In genomic region chr1:39954870-39955546, GRCh38 we compare ENCODE assay signal across 8 cellular contexts. TPM values are rescaled to one million over a fixed set of nuclear protein-coding genes. Genes with fewer than 3 reads are reported as not detected.
A peak's percentile ranks its signal among the peaks of the same experiment; 100 is the strongest.
DNase-seq lines count a peak whose midpoint lies in the region; TF ChIP-seq lines count a peak whose summit lies in the region.

MFSD2A (plus strand) TSS chr1:39955145; CDS start chr1:39955293, 148 bp downstream.

- TF ChIP-seq EP300 in tibial nerve (IDR thresholded peaks at IDR 0.05): peak in 1 of 2 donors; percentile 84

- H3K4ac ChIP-seq in trophoblast cell (ENCODE audit: low read depth, low read length): no peak within 1 kb of the TSS

- no peak within 1 kb of the TSS for H2BK120ac ChIP-seq in trophoblast cell (ENCODE audit: insufficient read depth, low read length, poor library complexity)

- H4K12ac ChIP-seq in trophoblast cell (ENCODE audit: low read depth, low read length): no peak within 1 kb of the TSS

- H2AFZ ChIP-seq in trophoblast cell (ENCODE audit: insufficient read depth, low read length, poor library complexity): peak within 1 kb of the TSS; percentile 13

- H3K4me3 ChIP-seq in HAP-1 (peak within 1 kb of the TSS; percentile 59), NB4 (ENCODE audit: low read depth, low read length) (peak within 1 kb of the TSS; percentile 81), trophoblast cell (ENCODE audit: low read depth, low read length) (peak within 1 kb of the TSS; percentile 23), tibial nerve (peak within 1 kb of the TSS; percentile 45 to 81 (median 60))

- H3K14ac ChIP-seq in trophoblast cell (ENCODE audit: low read length): no peak within 1 kb of the TSS

- H3K36me3 ChIP-seq in HAP-1 (replicated peaks) (no peaks in the 10 kb centered on the region; the same call in 1 of the 2 replicates), trophoblast cell (ENCODE audit: control insufficient read depth in 1 of 2, insufficient read depth in 2 of 2, low read length in 2 of 2) (no peaks in the 10 kb centered on the region), tibial nerve (no peaks in the 10 kb centered on the region)

- H3K9me3 ChIP-seq in HAP-1 (no peaks in the 10 kb centered on the region), trophoblast cell (ENCODE audit: insufficient read depth, low read depth, low read length) (peaks cover 3% of the 10 kb centered on the region), tibial nerve (no peaks in the 10 kb centered on the region)

- H3K79me1 ChIP-seq in trophoblast cell (ENCODE audit: low read length): no peaks in the 10 kb centered on the region

- TF ChIP-seq POLR2A in NB4 (IDR thresholded peaks at IDR 0.05; ENCODE audit: extremely low read depth, insufficient read length) (peak; percentile 75), tibial nerve (IDR thresholded peaks at IDR 0.05) (peak; percentile 11 to 66)

- H3K79me2 ChIP-seq in trophoblast cell (ENCODE audit: control insufficient read depth, insufficient read depth, low read length, poor library complexity): no peaks in the 10 kb centered on the region

- no peak within 1 kb of the TSS for H2BK5ac ChIP-seq in trophoblast cell (ENCODE audit: low read depth, low read length, poor library complexity)

- no peaks in the 10 kb centered on the region for H3K27me3 ChIP-seq in HAP-1 (ENCODE audit: low read depth)
- peaks cover 24% of the 10 kb centered on the region for H3K27me3 ChIP-seq in trophoblast cell (ENCODE audit: insufficient read depth, low read length)
- no peaks in the 10 kb centered on the region for H3K27me3 ChIP-seq in tibial nerve

- no peak within 1 kb of the TSS for H2AK5ac ChIP-seq in trophoblast cell (ENCODE audit: low read length)

- H3K27ac ChIP-seq in trophoblast cell (ENCODE audit: low read depth, low read length): no peak within 1 kb of the TSS
- peak within 1 kb of the TSS; percentile 70 to 85 (median 78) for H3K27ac ChIP-seq in tibial nerve

- H3K18ac ChIP-seq in trophoblast cell (ENCODE audit: low read length): no peak within 1 kb of the TSS

- H3K23ac ChIP-seq in trophoblast cell (ENCODE audit: low read length): no peak within 1 kb of the TSS

- intact Hi-C loops in cardiac septum (cut with DNase I): no loop called here

- peak; percentile 96 for DNase-seq in Daoy (ENCODE audit: low read depth)
- DNase-seq in HAP-1 (ENCODE audit: low spot score in 2 of 2): peak; percentile 91 to 98
- DNase-seq in NB4 (ENCODE audit: low read depth): peak; percentile 96
- peak; percentile 90 for DNase-seq in SKM-1 (lab: John Stamatoyannopoulos, UW; ENCODE audit: unreplicated experiment)
- peak; percentile 90 for DNase-seq in activated naive CD8-positive, alpha-beta T cell treated with anti-CD3 and anti-CD28 coated beads, Interleukin-2, amount 50 U/mL, for 16 hours (ENCODE audit: low read depth, low spot score)
- DNase-seq in cardiac septum (ENCODE audit: low spot score): peak; percentile 95
- peak; percentile 92 to 95 for DNase-seq in trophoblast cell
- DNase-seq in tibial nerve (ENCODE audit: low spot score in 2 of 2): peak; percentile 83 to 86

- in situ Hi-C loops in HAP-1 (cut with MboI; ENCODE audit: low sequenced_read_pairs): no loop called here

- no peak within 1 kb of the TSS for H3K9ac ChIP-seq in trophoblast cell (ENCODE audit: low read length)

- H4K8ac ChIP-seq in trophoblast cell (ENCODE audit: low read depth, low read length): no peak within 1 kb of the TSS

- peak within 1 kb of the TSS; percentile 63 for H3K4me2 ChIP-seq in trophoblast cell (ENCODE audit: low read length)

- H2BK12ac ChIP-seq in trophoblast cell (ENCODE audit: low read length): no peak within 1 kb of the TSS

- TF ChIP-seq CTCF in NB4 (IDR thresholded peaks at IDR 0.05; ENCODE audit: low read depth, low read length) (no peak), tibial nerve (IDR thresholded peaks at IDR 0.05) (no peak)

- H3K4me1 ChIP-seq in HAP-1: peaks cover 22% of the 10 kb centered on the region
- peaks cover 8 to 11% of the 10 kb centered on the region in 2 experiments for H3K4me1 ChIP-seq in trophoblast cell (ENCODE audit: control insufficient read depth in 1 of 2, insufficient read depth in 2 of 2, low read length in 2 of 2)
- H3K4me1 ChIP-seq in tibial nerve: peaks cover 0 to 50% (median 37%) of the 10 kb centered on the region in 4 donors

- H4K91ac ChIP-seq in trophoblast cell (ENCODE audit: low read depth, low read length): no peak within 1 kb of the TSS

- WGBS in trophoblast cell (ENCODE audit: extremely low coverage, insufficient coverage, insufficient read length): no CpG with 5 or more reads among the region's 62 CpGs
- 1% methylated on average over 30 to 31 of the region's 62 CpGs for whole genome bisulfite sequencing in tibial nerve, 2 donors

RNA-seq across cellular contexts. Expression of gene MFSD2A, which starts in this region (rescaled TPM):
- total RNA-seq in Daoy (2014; rRNA removed; shearing (Covaris generic)): 12.7 and 12.8 TPM in 2 replicates
- total RNA-seq in cardiac septum: 1.00 TPM
- polyA plus RNA-seq in trophoblast cell (2013): 1.2 TPM in 2 replicates
- 10 to 100 TPM in 3 of 4 donors, 1 to 10 TPM in 1; 6.0 to 24.3 (median 18.1) TPM for total RNA-seq in tibial nerve

Comparison
In these comparisons a context has a peak if more than half of its experiments do, and no peak if none do; other contexts are left out.
1. Peak in DNase-seq in cardiac septum; RNA of the gene not detected or under 1 TPM.
2. H3K4me3 ChIP-seq: peak in every context shown above with its lines; median percentile 81 in NB4; 60 in tibial nerve; 59 in HAP-1; 23 in trophoblast cell.